Comparison of ENCODE assay signal across 8 cellular contexts in genomic region chr11:95092549-95093324, GRCh38. TPM values are rescaled to one million over a fixed set of nuclear protein-coding genes. Genes with fewer than 3 reads are reported as not detected.
DNase-seq lines count a peak whose midpoint lies in the region; ATAC-seq, FAIRE-seq and TF ChIP-seq lines count a peak whose summit lies in the region.

No MANE protein-coding gene starts in this region.

- no peaks in the 10 kb centered on the region for H3K27me3 Mint-ChIP-seq in activated CD4-positive, alpha-beta T cell treated with anti-CD3 and anti-CD28 coated beads for 36 hours
- no peaks in the 10 kb centered on the region for H3K27me3 Mint-ChIP-seq in mesothelial cell of epicardium (ENCODE audit: low read depth)

- CTCF ChIA-PET in activated CD4-positive, alpha-beta T cell treated with anti-CD3 and anti-CD28 coated beads for 36 hours (lab: Charles Lee): interaction anchor here (0.6 to 6.8 kb wide), 16 partner anchors 10 to 1332 kb away, joined by 3 to 125 read pairs (median 4); partner anchors contain the start of genes SESN3 and SRSF8
- CTCF ChIA-PET in K562 (lab: Yijun Ruan, JAX; ENCODE audit: low intra/inter-chr PET ratio): no interaction called here

- H3K4me2 ChIP-seq in OCI-LY1 (ENCODE audit: low read length) (no peak overlapping the region), K562 (ENCODE audit: insufficient read depth, low read length) (peak overlapping the region; percentile 15)

- H3K9me3 Mint-ChIP-seq in activated CD4-positive, alpha-beta T cell treated with anti-CD3 and anti-CD28 coated beads for 36 hours (ENCODE audit: low read depth): no peaks in the 10 kb centered on the region
- no peaks in the 10 kb centered on the region for H3K9me3 Mint-ChIP-seq in mesothelial cell of epicardium

- peak in 1 of 2 experiments; percentile 34; a peak in 1 of 4 replicates for TF ChIP-seq RAD21 in K562 (CRISPR knock-in tag; conservative IDR thresholded peaks at IDR 0.05 in 1 of 2, IDR thresholded peaks at IDR 0.05 in 1 of 2)

- no peaks in the 10 kb centered on the region for H3F3A ChIP-seq in OCI-LY1 (ENCODE audit: insufficient read depth, low read length)

- in situ Hi-C loops in K562 (cut with MboI): no loop called here

- peak; percentile 52 for FAIRE-seq in K562 (lab: Jason Lieb, UNC)

- TF ChIP-seq CTCF in OCI-LY1 (IDR thresholded peaks at IDR 0.05; ENCODE audit: low read length) (peak; percentile 42), K562 (IDR thresholded peaks at IDR 0.05 in 2 of 3, conservative IDR thresholded peaks at IDR 0.05 in 1 of 3; ENCODE audit: insufficient read depth in 2 of 3, low read depth in 1 of 3, low read length in 3 of 3) (peak; percentile 53 to 62 (median 58); a peak in 5 of 6 replicates), mesothelial cell of epicardium (IDR thresholded peaks at IDR 0.05; ENCODE audit: unreplicated experiment) (peak; percentile 25)

- TF ChIP-seq EP300 in K562 (IDR thresholded peaks at IDR 0.05; ENCODE audit: low read length): no peak

- H3K4me1 Mint-ChIP-seq in activated CD4-positive, alpha-beta T cell treated with anti-CD3 and anti-CD28 coated beads for 36 hours: peaks cover 71% of the 10 kb centered on the region
- peaks cover 18% of the 10 kb centered on the region for H3K4me1 Mint-ChIP-seq in mesothelial cell of epicardium

- POLR2A ChIA-PET in activated CD4-positive, alpha-beta T cell treated with anti-CD3 and anti-CD28 coated beads for 36 hours (lab: Charles Lee): interaction anchor here (1.0 kb wide), 1 partner anchor 137 kb away, joined by 3 read pairs; no protein-coding TSS in a partner anchor
- POLR2A ChIA-PET in K562 (lab: Yijun Ruan, JAX): interaction anchor here (0.6 to 5.8 kb wide), 7 partner anchors 9 to 119 kb away, joined by 3 to 37 read pairs (median 3); partner anchors contain the start of genes CWC15, KDM4D and SRSF8

- peaks cover 13% of the 10 kb centered on the region for H3K4me1 ChIP-seq in OCI-LY1 (ENCODE audit: insufficient read depth, low read length, severe bottlenecking)
- peaks cover 26 to 40% of the 10 kb centered on the region in 2 experiments for H3K4me1 ChIP-seq in K562 (replicated peaks in 1 of 2; ENCODE audit: control insufficient read depth in 2 of 2, insufficient read depth in 2 of 2, low read length in 2 of 2)

- H3K27me3 ChIP-seq in OCI-LY1 (ENCODE audit: insufficient read depth, low read length) (no peaks in the 10 kb centered on the region), K562 (ENCODE audit: control insufficient read depth in 2 of 2, insufficient read depth in 2 of 2, low read length in 2 of 2) (no peaks in the 10 kb centered on the region)

- no peak overlapping the region for H3K9ac ChIP-seq in OCI-LY1 (ENCODE audit: low read length)
- H3K9ac ChIP-seq in K562 (ENCODE audit: insufficient read depth in 1 of 2, low read depth in 2 of 2, low read length in 2 of 2): no peak overlapping the region

- H2AFZ ChIP-seq in OCI-LY1 (ENCODE audit: low read length) (no peak overlapping the region), K562 (ENCODE audit: low read depth, low read length) (no peak overlapping the region)

- WGBS in K562 (ENCODE audit: insufficient coverage, low coverage, missing lambda C conversion rate): 51% methylated on average over 5 of the region's 5 CpGs

- BruUV-seq in K562 (replicated peaks; lab: Mats Ljungman, UMichigan): no TSS peak

- no peaks in the 10 kb centered on the region for H3K9me1 ChIP-seq in K562 (ENCODE audit: control insufficient read depth, insufficient read depth, low read length)

- H3K36me3 ChIP-seq in OCI-LY1 (ENCODE audit: insufficient read depth, low read length) (no peaks in the 10 kb centered on the region), K562 (ENCODE audit: control insufficient read depth, insufficient read depth, low read length) (no peaks in the 10 kb centered on the region; the same call in 2 of the 3 replicates)

- peak; percentile 28 for ATAC-seq in activated CD4-positive, alpha-beta T cell treated with anti-CD3 and anti-CD28 coated beads for 36 hours
- peak; percentile 41 for ATAC-seq in K562

- H4K20me1 ChIP-seq in OCI-LY1 (ENCODE audit: insufficient read depth, low read length) (no peaks in the 10 kb centered on the region), K562 (replicated peaks; ENCODE audit: control insufficient read depth, insufficient read depth, low read length) (peaks cover 3% of the 10 kb centered on the region; the same call in 1 of the 2 replicates)

- H3K79me2 ChIP-seq in OCI-LY1 (ENCODE audit: insufficient read depth, low read length) (no peaks in the 10 kb centered on the region), K562 (ENCODE audit: control insufficient read depth, insufficient read depth, low read length) (peaks cover 15% of the 10 kb centered on the region; the same call in 2 of the 3 replicates)

- H3K9me3 ChIP-seq in OCI-LY1 (ENCODE audit: low read length): no peaks in the 10 kb centered on the region
- H3K9me3 ChIP-seq in K562 (replicated peaks; ENCODE audit: control insufficient read depth, insufficient read depth, low read depth, low read length): no peaks in the 10 kb centered on the region

- no peaks in the 10 kb centered on the region for H3K9me2 ChIP-seq in OCI-LY1 (ENCODE audit: low read depth, low read length)

- peaks cover 4% of the 10 kb centered on the region for H3K36me3 Mint-ChIP-seq in activated CD4-positive, alpha-beta T cell treated with anti-CD3 and anti-CD28 coated beads for 36 hours (ENCODE audit: low read depth)
- H3K36me3 Mint-ChIP-seq in mesothelial cell of epicardium: no peaks in the 10 kb centered on the region

- intact Hi-C loops in activated CD4-positive, alpha-beta T cell treated with anti-CD3 and anti-CD28 coated beads for 36 hours (cut with DNase I, micrococcal nuclease): loop anchor here in 1 of 2 experiments (5.0 kb wide), 1 partner anchor 610 kb away; no protein-coding TSS in a partner anchor
- intact Hi-C loops in K562 (cut with micrococcal nuclease): no loop called here

- peak overlapping the region; percentile 32 for H3K27ac Mint-ChIP-seq in activated CD4-positive, alpha-beta T cell treated with anti-CD3 and anti-CD28 coated beads for 36 hours
- H3K27ac Mint-ChIP-seq in mesothelial cell of epicardium: no peak overlapping the region

- peak; percentile 63 for DNase-seq in activated CD4-positive, alpha-beta T cell treated with anti-CD3 and anti-CD28 coated beads for 36 hours
- DNase-seq in activated CD4-positive, alpha-beta T cell treated with anti-CD3 and anti-CD28 coated beads for 1 hour: no peak
- DNase-seq in K562 (ENCODE audit: extremely low read depth in 1 of 4, low spot score in 3 of 4) (peak; percentile 35 to 54 (median 39)), mesothelial cell of epicardium (ENCODE audit: low spot score in 2 of 2, unreplicated experiment in 2 of 2) (no peak), NCI-H1417 (lab: John Stamatoyannopoulos, UW) (no peak), NCI-H146 (lab: John Stamatoyannopoulos, UW) (no peak), DMS79 treated with DMSO at 0.1 percent for 48 hours (lab: John Stamatoyannopoulos, UW) (no peak)

- H3K4me3 ChIP-seq in OCI-LY1 (ENCODE audit: low read depth, low read length, poor library complexity, severe bottlenecking) (no peak overlapping the region), K562 (no peak overlapping the region)

- H3K4me3 Mint-ChIP-seq in activated CD4-positive, alpha-beta T cell treated with anti-CD3 and anti-CD28 coated beads for 36 hours: no peak overlapping the region
- H3K4me3 Mint-ChIP-seq in mesothelial cell of epicardium: no peak overlapping the region

- no peak for TF ChIP-seq POLR2A in K562 (conservative IDR thresholded peaks at IDR 0.05)

- H3K27ac ChIP-seq in OCI-LY1 (ENCODE audit: low read depth, low read length, poor library complexity, severe bottlenecking) (no peak overlapping the region), K562 (ENCODE audit: extremely low read depth, low read depth, low read length) (no peak overlapping the region; the same call in 2 of the 3 replicates)

RNA-seq across cellular contexts. Expression of gene ENDOD1, which starts 3.1 kb away (rescaled TPM):
- total RNA-seq in activated CD4-positive, alpha-beta T cell treated with anti-CD3 and anti-CD28 coated beads for 36 hours: 10 to 100 TPM; 11.1 to 13.1 TPM
- 11.0 and 14.5 TPM in 2 replicates for total RNA-seq in K562 (2011; cell fraction: chromatin; rRNA removed; ENCODE audit: low replicate concordance)
- total RNA-seq in K562 (2011; cell fraction: nucleolus; rRNA removed): 14.3 and 16.5 TPM in 2 replicates
- 18.3 and 21.3 TPM in 2 replicates for total RNA-seq in K562 (2011; cell fraction: nucleoplasm; rRNA removed)
- total RNA-seq in K562 (2014; rRNA removed) (9.8 and 10.3 TPM in 2 replicates), K562 (2014; rRNA removed; fragmentation: Illumina TruSeq; extraction: Trizol) (11.8 and 12.2 TPM in 2 replicates), K562 (2015; rRNA removed; fragmentation: Illumina TruSeq; extraction: Trizol) (8.3 and 8.4 TPM in 2 replicates), K562 (2021) (9.7 and 10.5 TPM in 2 replicates), mesothelial cell of epicardium (7.2 to 7.6 TPM (median 7.2 TPM) in 3 replicates)
- polyA plus RNA-seq in K562 (2011; rRNA removed) (9.4 and 10.3 TPM in 2 replicates), K562 (2014; fragmentation: Illumina TruSeq; extraction: Trizol) (8.1 and 9.3 TPM in 2 replicates), K562 (2014; fragmentation: Nextera tagmentation; extraction: Ambion mirVana) (1 to 10 TPM; 4.2 to 4.4 TPM), K562 (2014; rRNA removed) (5.1 and 5.2 TPM in 2 replicates)
- polyA plus RNA-seq in K562 (2011; cell fraction: cytosol; rRNA removed): 5.9 and 8.7 TPM in 2 replicates
- 5.8 and 9.7 TPM in 2 replicates for polyA plus RNA-seq in K562 (2011; cell fraction: nucleus; rRNA removed)
- polyA plus RNA-seq in K562 (2012): 7.6 and 8.2 TPM in 2 replicates
- polyA minus RNA-seq in K562 (2011; rRNA and poly(A)+ RNA removed): 16.0 and 20.7 TPM in 2 replicates
- polyA minus RNA-seq in K562 (2011; cell fraction: cytosol; rRNA and poly(A)+ RNA removed): 8.1 and 8.5 TPM in 2 replicates
- 6.1 and 14.1 TPM in 2 replicates for polyA minus RNA-seq in K562 (2011; cell fraction: nucleus; rRNA and poly(A)+ RNA removed)

RNA-seq across cellular contexts. Expression of gene SRSF8, which starts 26.0 kb away (rescaled TPM):
- total RNA-seq in activated CD4-positive, alpha-beta T cell treated with anti-CD3 and anti-CD28 coated beads for 36 hours: 10 to 100 TPM; 23.7 to 26.5 TPM
- 18.0 and 21.3 TPM in 2 replicates for total RNA-seq in K562 (2011; cell fraction: chromatin; rRNA removed; ENCODE audit: low replicate concordance)
- 14.9 and 15.5 TPM in 2 replicates for total RNA-seq in K562 (2011; cell fraction: nucleolus; rRNA removed)
- 18.6 and 27.9 TPM in 2 replicates for total RNA-seq in K562 (2011; cell fraction: nucleoplasm; rRNA removed)
- total RNA-seq in K562 (2014; rRNA removed) (15.1 and 18.0 TPM in 2 replicates), K562 (2014; rRNA removed; fragmentation: Illumina TruSeq; extraction: Trizol) (27.9 and 32.6 TPM in 2 replicates), K562 (2015; rRNA removed; fragmentation: Illumina TruSeq; extraction: Trizol) (22.2 and 24.9 TPM in 2 replicates), K562 (2021) (43.9 and 44.4 TPM in 2 replicates), mesothelial cell of epicardium (33.3 to 37.1 TPM (median 35.0 TPM) in 3 replicates)
- polyA plus RNA-seq in K562 (2011; rRNA removed) (50.4 and 53.4 TPM in 2 replicates), K562 (2014; fragmentation: Illumina TruSeq; extraction: Trizol) (41.1 and 42.8 TPM in 2 replicates), K562 (2014; fragmentation: Nextera tagmentation; extraction: Ambion mirVana) (10 to 100 TPM; 23.5 to 24.1 TPM), K562 (2014; rRNA removed) (37.1 and 42.8 TPM in 2 replicates)
- polyA plus RNA-seq in K562 (2011; cell fraction: cytosol; rRNA removed): 42.0 and 46.4 TPM in 2 replicates
- polyA plus RNA-seq in K562 (2011; cell fraction: nucleus; rRNA removed): 19.6 and 35.2 TPM in 2 replicates
- polyA plus RNA-seq in K562 (2012): 34.9 and 41.9 TPM in 2 replicates
- 27.0 and 28.4 TPM in 2 replicates for polyA minus RNA-seq in K562 (2011; rRNA and poly(A)+ RNA removed)
- polyA minus RNA-seq in K562 (2011; cell fraction: cytosol; rRNA and poly(A)+ RNA removed): 8.5 and 21.3 TPM in 2 replicates
- 8.3 and 14.8 TPM in 2 replicates for polyA minus RNA-seq in K562 (2011; cell fraction: nucleus; rRNA and poly(A)+ RNA removed)

RNA-seq across cellular contexts. Expression of gene KDM4F, which starts 43.5 kb away (rescaled TPM):
- total RNA-seq in activated CD4-positive, alpha-beta T cell treated with anti-CD3 and anti-CD28 coated beads for 36 hours: not detected
- total RNA-seq in K562 (2011; cell fraction: chromatin; rRNA removed; ENCODE audit: low replicate concordance): not detected in 2 replicates
- not detected in 2 replicates for total RNA-seq in K562 (2011; cell fraction: nucleolus; rRNA removed)
- total RNA-seq in K562 (2011; cell fraction: nucleoplasm; rRNA removed): not detected in 2 replicates
- total RNA-seq in K562 (2014; rRNA removed) (not detected in 2 replicates), K562 (2014; rRNA removed; fragmentation: Illumina TruSeq; extraction: Trizol) (not detected in 2 replicates), K562 (2015; rRNA removed; fragmentation: Illumina TruSeq; extraction: Trizol) (not detected in 2 replicates), K562 (2021) (not detected in 2 replicates), mesothelial cell of epicardium (not detected in 3 replicates)
- polyA plus RNA-seq in K562 (2011; rRNA removed) (not detected in 2 replicates), K562 (2014; fragmentation: Illumina TruSeq; extraction: Trizol) (not detected in 2 replicates), K562 (2014; fragmentation: Nextera tagmentation; extraction: Ambion mirVana) (not detected), K562 (2014; rRNA removed) (not detected in 2 replicates)
- polyA plus RNA-seq in K562 (2011; cell fraction: cytosol; rRNA removed): not detected in 2 replicates
- not detected in 2 replicates for polyA plus RNA-seq in K562 (2011; cell fraction: nucleus; rRNA removed)
- polyA plus RNA-seq in K562 (2012): not detected in 2 replicates
- not detected in 2 replicates for polyA minus RNA-seq in K562 (2011; rRNA and poly(A)+ RNA removed)
- polyA minus RNA-seq in K562 (2011; cell fraction: cytosol; rRNA and poly(A)+ RNA removed): not detected in 2 replicates
- polyA minus RNA-seq in K562 (2011; cell fraction: nucleus; rRNA and poly(A)+ RNA removed): not detected in 2 replicates

Comparison
In these comparisons a context has a peak if more than half of its experiments do, and no peak if none do; other contexts are left out.
1. DNase-seq: peak in activated CD4-positive, alpha-beta T cell treated with anti-CD3 and anti-CD28 coated beads for 36 hours (single experiment) and K562 (4 of 4); none in activated CD4-positive, alpha-beta T cell treated with anti-CD3 and anti-CD28 coated beads for 1 hour (single experiment), mesothelial cell of epicardium (0 of 2), NCI-H1417 (0 of 3), NCI-H146 (single experiment) and DMS79 treated with DMSO at 0.1 percent for 48 hours (single experiment).
2. Peak in every context shown above with its lines, with median percentiles within 50 percentile points of each other: CTCF ChIP-seq.